1 cellular context compared by ENCODE assay signal in genomic region chr2:37507703-37508102, GRCh38.
TF ChIP-seq lines count a peak whose summit lies in the region.

No MANE protein-coding gene starts in this region.

TF ChIP-seq in SK-N-SH treated with all-trans-retinoic acid at 6 μM for 48 hours, 23 proteins besides CTCF, POLR2A, EP300 and RAD21 (continued from another document):
- no peak for TF ChIP-seq CSDC2 (CRISPR knock-in tag; IDR thresholded peaks at IDR 0.05)
- TF ChIP-seq ZFP30 (CRISPR knock-in tag; IDR thresholded peaks at IDR 0.05) = no peak
- no peak for TF ChIP-seq TOX (CRISPR knock-in tag; IDR thresholded peaks at IDR 0.05; ENCODE audit: borderline replicate concordance)
- TF ChIP-seq ZC3H10 (CRISPR knock-in tag; IDR thresholded peaks at IDR 0.05) = no peak
- no peak for TF ChIP-seq ISL1 (CRISPR knock-in tag; IDR thresholded peaks at IDR 0.05)
